ENCODE assay signal across 8 cellular contexts in genomic region chr17:28951428-28951990, GRCh38.
DNase-seq lines count a peak whose midpoint lies in the region; ATAC-seq and FAIRE-seq lines count a peak whose summit lies in the region.

Gene PHF12 (minus strand): TSS chr17:28951518. CDS start chr17:28950960, 558 bp downstream.

- peaks cover 14% of the 10 kb centered on the region for H3K4me1 Mint-ChIP-seq in central memory CD8-positive, alpha-beta T cell

- H3K4me3 Mint-ChIP-seq in central memory CD8-positive, alpha-beta T cell, result no peak within 1 kb of the TSS

- DNase-seq in AG08395 (ENCODE audit: low spot score) (peak; percentile 100), NCI-H446 (lab: John Stamatoyannopoulos, UW) (peak; percentile 99)
- DNase-seq in activated CD4-positive, CD25-positive, alpha-beta regulatory T cell treated with anti-CD3 and anti-CD28 coated beads, Interleukin-2, amount 50 U/mL, for 16 hours (ENCODE audit: low read depth, low spot score), result peak; percentile 100
- DNase-seq in central memory CD8-positive, alpha-beta T cell (ENCODE audit: low spot score in 2 of 2), result peak; percentile 98 to 100
- DNase-seq in stimulated activated CD4-positive, alpha-beta T cell treated with anti-CD3 and anti-CD28 coated beads, Interleukin-12 subunit alpha, Interleukin-12 subunit beta, amount 100 ng/mL, for 4 hours, result peak; percentile 98

- H3K27me3 Mint-ChIP-seq in central memory CD8-positive, alpha-beta T cell, result no peaks in the 10 kb centered on the region

- H3K9me3 Mint-ChIP-seq in central memory CD8-positive, alpha-beta T cell, result no peaks in the 10 kb centered on the region

- peak within 1 kb of the TSS; percentile 97 for H3K27ac Mint-ChIP-seq in central memory CD8-positive, alpha-beta T cell (ENCODE audit: low read depth)

- FAIRE-seq in islet of Langerhans (lab: Jason Lieb, UNC), result peak; percentile 56

- peak; percentile 50 for ATAC-seq in GM19025 (IDR thresholded peaks at IDR 0.05; ENCODE audit: low read depth, unreplicated experiment)
- ATAC-seq in HG03342 (IDR thresholded peaks at IDR 0.05; ENCODE audit: unreplicated experiment), result peak; percentile 50
- peak; percentile 67 for ATAC-seq in central memory CD8-positive, alpha-beta T cell (replicated peaks; ENCODE audit: extremely low read depth, poor library complexity, severe bottlenecking)

- H3K36me3 Mint-ChIP-seq in central memory CD8-positive, alpha-beta T cell (ENCODE audit: insufficient read depth), result peaks cover 16% of the 10 kb centered on the region

Comparison
In these comparisons a context has a peak if more than half of its experiments do, and no peak if none do; other contexts are left out.
1. Peak in every context shown above with its lines: DNase-seq and ATAC-seq.